Comparison of ENCODE assay signal across 8 cellular contexts in genomic region chr20:63272105-63273078, GRCh38. TPM values are rescaled to one million over a fixed set of nuclear protein-coding genes. Genes with fewer than 3 reads are reported as not detected.
A peak's percentile ranks its signal among the peaks of the same experiment; 100 is the strongest.
DNase-seq lines count a peak whose midpoint lies in the region; ATAC-seq and TF ChIP-seq lines count a peak whose summit lies in the region.

Gene ARFGAP1 (plus strand): TSS chr20:63272813. CDS start chr20:63275581, 2,768 bp downstream.

- TF ChIP-seq CTCF in endothelial cell (IDR thresholded peaks at IDR 0.05; ENCODE audit: unreplicated experiment): no peak

- peaks cover 14% of the 10 kb centered on the region for H3K27me3 Mint-ChIP-seq in endothelial cell (ENCODE audit: unreplicated experiment)

- peak within 1 kb of the TSS; percentile 96 for H3K4me3 Mint-ChIP-seq in endothelial cell (ENCODE audit: unreplicated experiment)

- H3K27ac Mint-ChIP-seq in endothelial cell (ENCODE audit: unreplicated experiment): peak within 1 kb of the TSS; percentile 84

- DNase-seq in CMK (ENCODE audit: low read depth): peak; percentile 82
- DNase-seq in HUDEP-2 (lab: John Stamatoyannopoulos, UW; ENCODE audit: unreplicated experiment in 76 of 76): peak in 71 of 76 experiments; percentile 7 to 91 (median 68)
- peak; percentile 85 for DNase-seq in NOMO-1 treated with dmso at 0.1 percent for 144 hours (lab: John Stamatoyannopoulos, UW; ENCODE audit: unreplicated experiment)
- peak; percentile 74 for DNase-seq in activated CD8-positive, alpha-beta memory T cell treated with anti-CD3 and anti-CD28 coated beads, Interleukin-2, amount 50 U/mL, for 24 hours (ENCODE audit: extremely low read depth)
- peak; percentile 90 for DNase-seq in endothelial cell (ENCODE audit: low spot score)
- DNase-seq in midbrain (lab: John Stamatoyannopoulos, UW): peak; percentile 88
- peak; percentile 86 to 88 for DNase-seq in stimulated activated CD8-positive, alpha-beta memory T cell treated with anti-CD3 and anti-CD28 coated beads, Interleukin-15, amount 100 ng/mL, for 48 hours (ENCODE audit: low read depth in 2 of 2)

- H3K4me1 Mint-ChIP-seq in endothelial cell (ENCODE audit: unreplicated experiment): peaks cover 10% of the 10 kb centered on the region

- H3K36me3 Mint-ChIP-seq in endothelial cell (ENCODE audit: low read depth, unreplicated experiment): peaks cover 2% of the 10 kb centered on the region

- peak; percentile 81 for ATAC-seq in GM21360 (IDR thresholded peaks at IDR 0.05; ENCODE audit: unreplicated experiment)

- no peaks in the 10 kb centered on the region for H3K9me3 Mint-ChIP-seq in endothelial cell (ENCODE audit: unreplicated experiment)

RNA-seq across cellular contexts. Expression of gene ARFGAP1, which starts in this region (rescaled TPM):
- 106 TPM for total RNA-seq in endothelial cell (ENCODE audit: unreplicated experiment)

Comparison
In these comparisons a context has a peak if more than half of its experiments do, and no peak if none do; other contexts are left out.
1. Peak in every context shown above with its lines: DNase-seq and ATAC-seq.